Comparison of ENCODE assay signal across 6 cellular contexts in genomic region chr19:5621945-5622464, GRCh38. TPM values are rescaled to one million over a fixed set of nuclear protein-coding genes. Genes with fewer than 3 reads are reported as not detected.
DNase-seq lines count a peak whose midpoint lies in the region; ATAC-seq, FAIRE-seq and TF ChIP-seq lines count a peak whose summit lies in the region.

No MANE protein-coding gene starts in this region.

- H3K27me3 Mint-ChIP-seq in GM23338 (ENCODE audit: insufficient read depth, low read depth, poor library complexity), result peaks cover 12% of the 10 kb centered on the region

- peak overlapping the region; percentile 78; the same call in 1 of the 2 replicates for H2AFZ ChIP-seq in GM23338

- H3K9me3 Mint-ChIP-seq in GM23338, result peaks cover 5% of the 10 kb centered on the region

- FAIRE-seq in kidney (lab: Jason Lieb, UNC), result no peak

- no peaks in the 10 kb centered on the region for H3K27me3 ChIP-seq in GM23338 (ENCODE audit: insufficient read depth)
- no peaks in the 10 kb centered on the region for H3K27me3 ChIP-seq in upper lobe of right lung

- intact Hi-C loops in kidney (cut with DNase I) (no loop called here), upper lobe of right lung (cut with DNase I) (no loop called here)

- H3K4me3 ChIP-seq in GM23338 (peak overlapping the region; percentile 98), kidney (ENCODE audit: low read length in 2 of 2) (peak overlapping the region; percentile 87 to 98), upper lobe of right lung (peak overlapping the region; percentile 98)

- H3K9me3 ChIP-seq in kidney (ENCODE audit: control insufficient read depth in 1 of 2, low read length in 2 of 2), result no peaks in the 10 kb centered on the region
- H3K9me3 ChIP-seq in upper lobe of right lung, result no peaks in the 10 kb centered on the region

- peak overlapping the region; percentile 100 for H3K4me3 Mint-ChIP-seq in GM23338

- ATAC-seq in GM23338 (no peak), upper lobe of right lung (no peak)

- H3K4me1 ChIP-seq in GM23338 (ENCODE audit: insufficient read depth) (peaks cover 20% of the 10 kb centered on the region), kidney (ENCODE audit: control insufficient read depth in 1 of 2, insufficient read depth in 1 of 2, low read depth in 1 of 2, low read length in 2 of 2) (peaks cover 25 to 33% of the 10 kb centered on the region in 2 donors), upper lobe of right lung (peaks cover 50% of the 10 kb centered on the region)

- peak overlapping the region; percentile 95 to 97 for H3K9ac ChIP-seq in kidney (ENCODE audit: low read length in 2 of 2)

- H3K4me1 Mint-ChIP-seq in GM23338, result peaks cover 34% of the 10 kb centered on the region

- peaks cover 74% of the 10 kb centered on the region for H3K36me3 Mint-ChIP-seq in GM23338 (ENCODE audit: low read depth)

- H3K27ac Mint-ChIP-seq in GM23338, result peak overlapping the region; percentile 85

- H3K27ac ChIP-seq in GM23338 (ENCODE audit: low read depth) (no peak overlapping the region), kidney (ENCODE audit: low read depth in 2 of 2, low read length in 2 of 2) (peak overlapping the region; percentile 90 to 92), upper lobe of right lung (peak overlapping the region; percentile 95)

- peaks cover 40% of the 10 kb centered on the region for H3K36me3 ChIP-seq in GM23338 (ENCODE audit: insufficient read depth)
- H3K36me3 ChIP-seq in kidney (ENCODE audit: control insufficient read depth in 1 of 2, insufficient read depth in 2 of 2, low read length in 2 of 2), result peaks cover 20 to 43% of the 10 kb centered on the region in 2 donors
- peaks cover 57% of the 10 kb centered on the region for H3K36me3 ChIP-seq in upper lobe of right lung

- peaks cover 15% of the 10 kb centered on the region; the same call in 1 of the 2 replicates for H3F3A ChIP-seq in GM23338 (replicated peaks; ENCODE audit: low read depth)

- DNase-seq in GM23338 (ENCODE audit: low spot score) (peak; percentile 21), activated T-cell treated with anti-CD3 and anti-CD28 coated beads for 48 hours (ENCODE audit: low read depth) (peak; percentile 15), kidney (no peak), upper lobe of right lung (no peak), NCI-H226 (no peak), SHP77 (lab: John Stamatoyannopoulos, UW) (no peak)

- H3K79me2 ChIP-seq in GM23338 (replicated peaks; ENCODE audit: insufficient read depth), result peaks cover 94% of the 10 kb centered on the region

- H4K20me1 ChIP-seq in GM23338 (replicated peaks; ENCODE audit: insufficient read depth), result peaks cover 61% of the 10 kb centered on the region

- peak overlapping the region; percentile 95 for H3K4me2 ChIP-seq in GM23338

- H3K9me2 ChIP-seq in GM23338 (ENCODE audit: insufficient read depth), result no peaks in the 10 kb centered on the region

- no peak for TF ChIP-seq CTCF in GM23338 (conservative IDR thresholded peaks at IDR 0.05; ENCODE audit: low read depth in 2 of 2)
- TF ChIP-seq CTCF in kidney (IDR thresholded peaks at IDR 0.05; ENCODE audit: borderline replicate concordance, extremely low read depth, insufficient read depth), result no peak
- no peak for TF ChIP-seq CTCF in upper lobe of right lung (IDR thresholded peaks at IDR 0.05)

TF ChIP-seq in GM23338, 12 proteins besides CTCF, POLR2A, EP300 and RAD21 (continues in another document):
- TF ChIP-seq ZNF331 (CRISPR knock-in tag; IDR thresholded peaks at IDR 0.05; ENCODE audit: low read depth) (no peak), JUNB (IDR thresholded peaks at IDR 0.05; ENCODE audit: unreplicated experiment) (no peak), ETS1 (IDR thresholded peaks at IDR 0.05) (no peak), NANOG (IDR thresholded peaks at IDR 0.05; ENCODE audit: borderline replicate concordance) (no peak), EZH2phosphoT487 (IDR thresholded peaks at IDR 0.05; ENCODE audit: unreplicated experiment) (no peak), REST (IDR thresholded peaks at IDR 0.05; ENCODE audit: unreplicated experiment) (no peak), CREB1 (CRISPR knock-in tag; IDR thresholded peaks at IDR 0.05; ENCODE audit: low read depth) (no peak), STAT1 (IDR thresholded peaks at IDR 0.05; ENCODE audit: unreplicated experiment) (no peak), POLR2AphosphoS5 (IDR thresholded peaks at IDR 0.05; ENCODE audit: low read depth) (no peak), EZH2 (IDR thresholded peaks at IDR 0.05; ENCODE audit: low read depth, unreplicated experiment) (no peak), ZNF114 (CRISPR knock-in tag; IDR thresholded peaks at IDR 0.05) (no peak)

RNA-seq across cellular contexts. Expression of gene SAFB2, which starts 0.6 kb away (rescaled TPM):
- total RNA-seq in GM23338 (2014; rRNA removed; shearing (Covaris generic)), result 29.6 and 37.7 TPM in 2 replicates
- polyA plus RNA-seq in GM23338 (2016; fragmentation: Nextera tagmentation; extraction: Ambion mirVana) (102 and 110 TPM in 2 replicates), kidney (ENCODE audit: insufficient read depth, low read depth, low replicate concordance) (67.1 TPM)
- total RNA-seq in kidney (113 TPM), upper lobe of right lung (74.2 TPM)

RNA-seq across cellular contexts. Expression of gene SAFB, which starts 0.9 kb away (rescaled TPM):
- total RNA-seq in GM23338 (2014; rRNA removed; shearing (Covaris generic)), result 82.2 and 109 TPM in 2 replicates
- polyA plus RNA-seq in GM23338 (2016; fragmentation: Nextera tagmentation; extraction: Ambion mirVana) (76.5 and 85.2 TPM in 2 replicates), kidney (ENCODE audit: insufficient read depth, low read depth, low replicate concordance) (35.0 TPM)
- total RNA-seq in kidney (88.6 TPM), upper lobe of right lung (71.9 TPM)

RNA-seq across cellular contexts. Expression of gene TINCR, which starts 54.3 kb away (rescaled TPM):
- total RNA-seq in GM23338 (2014; rRNA removed; shearing (Covaris generic)), result 0.97 and 3.9 TPM in 2 replicates
- polyA plus RNA-seq in GM23338 (2016; fragmentation: Nextera tagmentation; extraction: Ambion mirVana) (0.42 and 0.94 TPM in 2 replicates), kidney (ENCODE audit: insufficient read depth, low read depth, low replicate concordance) (2.2 TPM)
- total RNA-seq in kidney (0.94 TPM), upper lobe of right lung (5.6 TPM)

RNA-seq across cellular contexts. Expression of gene MICOS13, which starts 58.3 kb away (rescaled TPM):
- total RNA-seq in GM23338 (2014; rRNA removed; shearing (Covaris generic)), result 9.1 and 15.5 TPM in 2 replicates
- polyA plus RNA-seq in GM23338 (2016; fragmentation: Nextera tagmentation; extraction: Ambion mirVana) (54.6 and 63.8 TPM in 2 replicates), kidney (ENCODE audit: insufficient read depth, low read depth, low replicate concordance) (244 TPM)
- total RNA-seq in kidney (74.6 TPM), upper lobe of right lung (48.3 TPM)

RNA-seq across cellular contexts. Expression of gene HSD11B1L, which starts 58.8 kb away (rescaled TPM):
- total RNA-seq in GM23338 (2014; rRNA removed; shearing (Covaris generic)), result 12.9 and 14.6 TPM in 2 replicates
- 17.8 and 18.4 TPM in 2 replicates for polyA plus RNA-seq in GM23338 (2016; fragmentation: Nextera tagmentation; extraction: Ambion mirVana)
- 7.8 TPM for total RNA-seq in kidney
- polyA plus RNA-seq in kidney (ENCODE audit: insufficient read depth, low read depth, low replicate concordance), result 29.9 TPM
- total RNA-seq in upper lobe of right lung, result 6.6 TPM

Comparison
In these comparisons a context has a peak if more than half of its experiments do, and no peak if none do; other contexts are left out.
1. DNase-seq: peak in GM23338 (single experiment) and activated T-cell treated with anti-CD3 and anti-CD28 coated beads for 48 hours (single experiment); none in kidney (single experiment), upper lobe of right lung (single experiment), NCI-H226 (single experiment) and SHP77 (0 of 2).
2. Peak in every context shown above with its lines, with median percentiles within 50 percentile points of each other: H3K4me3 ChIP-seq.